Comparison of ENCODE assay signal across 15 cellular contexts in the genomic region with DNA sequence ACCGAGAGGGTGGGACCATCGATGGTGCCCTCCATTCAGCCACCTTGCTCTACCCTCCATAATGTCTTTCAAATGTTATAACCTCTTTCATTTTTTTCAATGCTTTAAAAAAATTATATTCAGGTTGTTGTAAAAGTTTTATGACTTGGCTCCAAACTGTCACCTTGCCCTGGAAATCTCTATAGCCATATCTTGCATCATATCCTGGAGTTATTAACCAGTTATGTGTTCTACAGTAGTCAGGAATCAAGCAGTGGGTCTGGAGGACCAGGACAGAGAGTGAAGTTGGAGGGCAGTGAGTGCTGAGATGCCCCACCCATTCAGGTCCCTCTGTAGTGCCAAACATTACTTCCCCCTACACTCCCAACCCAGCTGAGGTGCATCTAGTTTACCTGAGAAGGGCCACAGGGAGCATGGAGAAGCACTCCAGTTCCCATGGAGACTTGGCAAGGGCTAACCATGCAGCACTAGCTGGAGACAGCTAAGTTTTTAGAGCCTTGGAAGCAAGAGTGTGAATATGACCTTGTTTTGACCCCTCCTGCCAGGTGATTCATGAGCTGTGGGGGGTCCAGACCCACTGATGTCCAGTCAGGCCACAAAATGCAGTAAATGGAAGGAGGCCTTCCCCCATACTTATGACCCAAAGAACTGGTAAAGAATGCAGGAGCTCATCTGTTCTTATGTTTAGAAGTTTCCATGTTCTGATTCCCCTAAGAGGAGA. TPM values are rescaled to one million over a fixed set of nuclear protein-coding genes. Genes with fewer than 3 reads are reported as not detected.
DNase-seq lines count a peak whose midpoint lies in the region; ATAC-seq and TF ChIP-seq lines count a peak whose summit lies in the region.
"Had no signal": no experiment of that assay in that cellular context is flagged by ENCODE, and none has a peak within 500 bp of the region (broad histone marks: within the 10 kb centered on the region; RNA-seq: fewer than 3 reads in every experiment).

No MANE protein-coding gene starts in this region.

- intact Hi-C loops in mucosa of descending colon (cut with DNase I, micrococcal nuclease) (no loop called here), left cardiac atrium (cut with DNase I) (no loop called here)

- peak overlapping the region; percentile 14 for H3K27ac Mint-ChIP-seq in T-helper 17 cell
- H3K27ac Mint-ChIP-seq: IgD-negative memory B cell had no signal

- no peaks in the 10 kb centered on the region for H3K36me3 ChIP-seq in BLaER1 treated with 17β-estradiol and CSF1 and Interleukin-3, amounts not matched to agents 10 nM and 100 nM
- H3K36me3 ChIP-seq in mucosa of descending colon (ENCODE audit: low read depth): no peaks in the 10 kb centered on the region

- DNase-seq in LoVo (ENCODE audit: low spot score) (peak; percentile 15), T-helper 17 cell (no peak), mucosa of descending colon (peak in 1 of 3 donors; percentile 15), left cardiac atrium (no peak)
- no peak for DNase-seq in stimulated activated CD4-positive, alpha-beta T cell treated with anti-CD3 and anti-CD28 coated beads, Interleukin-4, amount 100 ng/mL, for 4 hours
- DNase-seq: CD4-positive, CD25-positive, alpha-beta regulatory T cell; DMS79 had no signal

- peaks cover 9% of the 10 kb centered on the region for H3K4me1 Mint-ChIP-seq in T-helper 17 cell
- H3K4me1 Mint-ChIP-seq: CD4-positive, CD25-positive, alpha-beta regulatory T cell had no signal

- H4K20me1 ChIP-seq in BLaER1 treated with 17β-estradiol and CSF1 and Interleukin-3, amounts not matched to agents 10 nM and 100 nM: peaks cover 0 to 20% (median 0%) of the 10 kb centered on the region in 11 experiments; a peak in 4 of 22 replicates

- no peaks in the 10 kb centered on the region for H3K9me3 ChIP-seq in BLaER1 treated with 17β-estradiol and CSF1 and Interleukin-3, amounts not matched to agents 10 nM and 100 nM (replicated peaks in 1 of 11)
- H3K9me3 ChIP-seq in T-helper 17 cell (ENCODE audit: control insufficient read depth, low read length, poor library complexity, severe bottlenecking) (no peaks in the 10 kb centered on the region), mucosa of descending colon (no peaks in the 10 kb centered on the region)

- ATAC-seq in T-helper 17 cell (no peak), mucosa of descending colon (peak; percentile 67), left cardiac atrium (no peak), HG03354 (IDR thresholded peaks at IDR 0.05; ENCODE audit: poor library complexity, severe bottlenecking, unreplicated experiment) (no peak)

- peaks cover 58% of the 10 kb centered on the region for H3K27me3 Mint-ChIP-seq in T-helper 17 cell

- H3K36me3 Mint-ChIP-seq in T-helper 17 cell (ENCODE audit: low read depth): peaks cover 7% of the 10 kb centered on the region
- H3K36me3 Mint-ChIP-seq: CD4-positive, CD25-positive, alpha-beta regulatory T cell; IgD-negative memory B cell had no signal

- peaks cover 24 to 59% (median 43%) of the 10 kb centered on the region in 10 experiments for H3K4me1 ChIP-seq in BLaER1 treated with 17β-estradiol and CSF1 and Interleukin-3, amounts not matched to agents 10 nM and 100 nM
- H3K4me1 ChIP-seq in mucosa of descending colon (ENCODE audit: low read depth): peaks cover 3% of the 10 kb centered on the region

- no peak overlapping the region for H3K4me3 ChIP-seq in BLaER1 treated with 17β-estradiol and CSF1 and Interleukin-3, amounts not matched to agents 10 nM and 100 nM
- no peak overlapping the region for H3K4me3 ChIP-seq in mucosa of descending colon
- H3K4me3 ChIP-seq: GM12878, GM23248 had no signal

- peak overlapping the region in 9 of 11 experiments; percentile 69 to 85 (median 81); a peak in 17 of 22 replicates for H3K4me2 ChIP-seq in BLaER1 treated with 17β-estradiol and CSF1 and Interleukin-3, amounts not matched to agents 10 nM and 100 nM

- H3K9ac ChIP-seq in BLaER1 treated with 17β-estradiol and CSF1 and Interleukin-3, amounts not matched to agents 10 nM and 100 nM: no peak overlapping the region
- H3K9ac ChIP-seq: GM23248 had no signal

- H3K27me3 ChIP-seq in BLaER1 treated with 17β-estradiol and CSF1 and Interleukin-3, amounts not matched to agents 10 nM and 100 nM: peaks cover 0 to 88% (median 0%) of the 10 kb centered on the region in 11 experiments; a peak in 6 of 22 replicates

- H3K27ac ChIP-seq in BLaER1 treated with 17β-estradiol and CSF1 and Interleukin-3, amounts not matched to agents 10 nM and 100 nM: no peak overlapping the region
- H3K27ac ChIP-seq: GM23248 had no signal

- H3K4me3 Mint-ChIP-seq in T-helper 17 cell: no peak overlapping the region
- H3K4me3 Mint-ChIP-seq: CD4-positive, CD25-positive, alpha-beta regulatory T cell; IgD-negative memory B cell had no signal

- TF ChIP-seq CTCF in mucosa of descending colon (IDR thresholded peaks at IDR 0.05): no peak

RNA-seq across cellular contexts. Expression of a gene that starts 5.5 kb away (rescaled TPM):
- total RNA-seq in T-helper 17 cell: not detected
- total RNA-seq in mucosa of descending colon: not detected
- total RNA-seq in left cardiac atrium: not detected
- total RNA-seq: A673; CD4-positive, CD25-positive, alpha-beta regulatory T cell; G401; GM12878; GM23248; HT1080 had no signal

RNA-seq across cellular contexts. Expression of a gene that starts 25.9 kb away (rescaled TPM):
- total RNA-seq in T-helper 17 cell: not detected
- not detected for total RNA-seq in mucosa of descending colon
- not detected for total RNA-seq in left cardiac atrium
- total RNA-seq: A673; CD4-positive, CD25-positive, alpha-beta regulatory T cell; G401; GM12878; GM23248; HT1080 had no signal

RNA-seq across cellular contexts. Expression of a gene that starts 29.2 kb away (rescaled TPM):
- total RNA-seq in T-helper 17 cell (not detected), mucosa of descending colon (not detected), left cardiac atrium (not detected)
- total RNA-seq: A673; CD4-positive, CD25-positive, alpha-beta regulatory T cell; G401; GM23248; HT1080 had no signal

RNA-seq across cellular contexts. Expression of a gene that starts 46.5 kb away (rescaled TPM):
- total RNA-seq in T-helper 17 cell (not detected), mucosa of descending colon (not detected), left cardiac atrium (not detected)
- total RNA-seq: A673; CD4-positive, CD25-positive, alpha-beta regulatory T cell; G401; GM12878; GM23248; HT1080 had no signal
